ENCODE assay signal across 19 cellular contexts in genomic region chr5:44641820-44642219, GRCh38.
DNase-seq lines count a peak whose midpoint lies in the region; ATAC-seq lines count a peak whose summit lies in the region.
"Had no signal": no experiment of that assay in that cellular context is flagged by ENCODE, and none has a peak within 500 bp of the region (broad histone marks: within the 10 kb centered on the region; RNA-seq: fewer than 3 reads in every experiment).

No MANE protein-coding gene starts in this region.

- DNase-seq in UCSD-AML1 (lab: John Stamatoyannopoulos, UW; ENCODE audit: unreplicated experiment), result peak; percentile 5
- peak; percentile 65 for DNase-seq in mesenteric fat pad (ENCODE audit: low spot score)
- DNase-seq in posterior vena cava (ENCODE audit: low spot score), result peak; percentile 49
- no peak for DNase-seq in activated effector memory CD4-positive, alpha-beta T cell treated with Interleukin-2 at 50 U/mL for 16 hours
- no peak for DNase-seq in stimulated activated CD4-positive, alpha-beta T cell treated with anti-CD3 and anti-CD28 coated beads, Interleukin-1b, Interleukin-23, amount 100 ng/mL, for 48 hours
- DNase-seq: 8988T; ACHN; AML-193; BE2C; CD4-positive, alpha-beta T cell; CD8-positive, alpha-beta memory T cell; DMS53; DMS79 treated with DMSO at 0.1 percent for 48 hours; GF-D8; GOT3; H7; HCEC 1CT had no signal

- intact Hi-C loops in posterior vena cava (cut with DNase I), result no loop called here

- ATAC-seq in GM21360 (IDR thresholded peaks at IDR 0.05; ENCODE audit: unreplicated experiment), result no peak
- ATAC-seq: A549 had no signal

Comparison
In these comparisons a context has a peak if more than half of its experiments do, and no peak if none do; other contexts are left out.
1. DNase-seq: peak in UCSD-AML1 (single experiment), mesenteric fat pad (single experiment) and posterior vena cava (single experiment); none in activated effector memory CD4-positive, alpha-beta T cell treated with Interleukin-2 at 50 U/mL for 16 hours (single experiment) and stimulated activated CD4-positive, alpha-beta T cell treated with anti-CD3 and anti-CD28 coated beads, Interleukin-1b, Interleukin-23, amount 100 ng/mL, for 48 hours (single experiment).